In genomic region chr17:41823580-41823979, GRCh38 we compare ENCODE assay signal across 25 cellular contexts. TPM values are rescaled to one million over a fixed set of nuclear protein-coding genes. Genes with fewer than 3 reads are reported as not detected.
"Had no signal": no experiment of that assay in that cellular context is flagged by ENCODE, and none has a peak within 500 bp of the region (broad histone marks: within the 10 kb centered on the region; RNA-seq: fewer than 3 reads in every experiment).

No MANE protein-coding gene starts in this region.

- H3K4me3 ChIP-seq: breast epithelium, gastrocnemius medialis, prostate gland, right atrium auricular region, skin epidermis, stomach, vagina had no signal

- H3K27me3 ChIP-seq: breast epithelium, gastrocnemius medialis, right atrium auricular region, stomach, vagina had no signal

- FAIRE-seq: kidney had no signal

- DNase-seq: activated CD4-positive, alpha-beta memory T cell treated with anti-CD3 and anti-CD28 coated beads, Interleukin-2, amount 10 ng/mL, durations not matched to agents 7 days and 5 days; activated CD4-positive, alpha-beta T cell treated with anti-CD3 and anti-CD28 coated beads for 48 hours; activated CD4-positive, CD25-positive, alpha-beta regulatory T cell; activated effector memory CD4-positive, alpha-beta T cell treated with Interleukin-2 at 50 U/mL for 16 hours; activated naive CD4-positive, alpha-beta T cell treated with anti-CD3 and anti-CD28 coated beads, Interleukin-2, amount 50 U/mL, for 16 hours; activated T-cell treated with anti-CD3 and anti-CD28 coated beads, Interleukin-2, amount 50 U/mL, for 48 hours; aorta; cerebellar nuclear complex; effector CD4-positive, alpha-beta T cell; gastrocnemius medialis; head of caudate nucleus; mammary epithelial cell; stimulated activated CD4-positive, alpha-beta T cell treated with anti-CD3 and anti-CD28 coated beads, Interleukin-4, amount 100 ng/mL, for 1 hour; stomach; trophoblast cell had no signal

- H3K4me1 ChIP-seq: breast epithelium, gastrocnemius medialis, prostate gland, right atrium auricular region, vagina had no signal

- ATAC-seq: esophagus mucosa, gastrocnemius medialis, left lobe of liver had no signal

- H3K36me3 ChIP-seq: breast epithelium had no signal

- H3K9me3 ChIP-seq: breast epithelium, gastrocnemius medialis, prostate gland, right atrium auricular region, stomach, vagina had no signal

- H3K27ac ChIP-seq: gastrocnemius medialis, prostate gland, right atrium auricular region, skin epidermis, stomach, vagina had no signal

RNA-seq across cellular contexts. Expression of gene FKBP10, which starts 10.8 kb away (rescaled TPM):
- total RNA-seq: activated CD4-positive, alpha-beta memory T cell treated with anti-CD3 and anti-CD28 coated beads, Interleukin-2, amount 10 ng/mL, durations not matched to agents 7 days and 5 days had no signal

RNA-seq across cellular contexts. Expression of gene KLHL10, which starts 14.0 kb away (rescaled TPM):
- total RNA-seq: activated CD4-positive, alpha-beta memory T cell treated with anti-CD3 and anti-CD28 coated beads, Interleukin-2, amount 10 ng/mL, durations not matched to agents 7 days and 5 days; left lobe of liver; osteocyte; right atrium auricular region; vagina had no signal
- polyA plus RNA-seq: neural cell had no signal
